Comparison of ENCODE assay signal across 9 cellular contexts in genomic region chr6:28597217-28597835, GRCh38.
DNase-seq lines count a peak whose midpoint lies in the region; ATAC-seq, FAIRE-seq and TF ChIP-seq lines count a peak whose summit lies in the region.
"Had no signal": no experiment of that assay in that cellular context is flagged by ENCODE, and none has a peak within 500 bp of the region (broad histone marks: within the 10 kb centered on the region; RNA-seq: fewer than 3 reads in every experiment).

No MANE protein-coding gene starts in this region.

- no peak for TF ChIP-seq CTCF in D721Med (IDR thresholded peaks at IDR 0.05; ENCODE audit: insufficient read depth, missing control alignments)

- H3K4me3 ChIP-seq in SK-N-MC = peak overlapping the region; percentile 91

- H3K9me3 ChIP-seq in SK-N-MC (ENCODE audit: low read depth, low read length) = no peaks in the 10 kb centered on the region

- H3K9ac ChIP-seq in SK-N-MC (ENCODE audit: insufficient read length) = peak overlapping the region; percentile 75

- ATAC-seq in esophagus mucosa = peak; percentile 44
- ATAC-seq: naive thymus-derived CD4-positive, alpha-beta T cell had no signal

- peak overlapping the region; percentile 60 for H3K27ac ChIP-seq in SK-N-MC

- DNase-seq in D721Med (ENCODE audit: insufficient read length, low spot score) (no peak), HUDEP-2 (lab: John Stamatoyannopoulos, UW; ENCODE audit: unreplicated experiment in 76 of 76) (peak in 64 of 76 experiments; percentile 18 to 83 (median 54)), SK-N-MC (ENCODE audit: low read depth, low spot score) (peak; percentile 77), NAMALWA (ENCODE audit: low spot score) (no peak), activated gamma-delta T cell (lab: John Stamatoyannopoulos, UW) (no peak), NCI-H510A (lab: John Stamatoyannopoulos, UW) (no peak)
- DNase-seq in stimulated activated CD8-positive, alpha-beta memory T cell treated with anti-CD3 and anti-CD28 coated beads, Interleukin-2, amount 100 ng/mL, for 48 hours (ENCODE audit: low read depth in 2 of 2) = peak; percentile 27 to 33

- FAIRE-seq in D721Med (lab: Jason Lieb, UNC) = peak; percentile 64

- no peaks in the 10 kb centered on the region for H3K36me3 ChIP-seq in SK-N-MC (ENCODE audit: insufficient read depth, low read length)

Comparison
In these comparisons a context has a peak if more than half of its experiments do, and no peak if none do; other contexts are left out.
1. DNase-seq: peak in HUDEP-2 (64 of 76), SK-N-MC (single experiment) and stimulated activated CD8-positive, alpha-beta memory T cell treated with anti-CD3 and anti-CD28 coated beads, Interleukin-2, amount 100 ng/mL, for 48 hours (2 of 2); none in D721Med (single experiment), NAMALWA (single experiment), activated gamma-delta T cell (single experiment) and NCI-H510A (single experiment).